ENCODE assay signal across 19 cellular contexts in genomic region chr6:88599561-88599960, GRCh38.
DNase-seq lines count a peak whose midpoint lies in the region; TF ChIP-seq lines count a peak whose summit lies in the region.
"Had no signal": no experiment of that assay in that cellular context is flagged by ENCODE, and none has a peak within 500 bp of the region (broad histone marks: within the 10 kb centered on the region; RNA-seq: fewer than 3 reads in every experiment).

No MANE protein-coding gene starts in this region.

- H4K20me1 ChIP-seq in OCI-LY1 (ENCODE audit: insufficient read depth, low read length): no peaks in the 10 kb centered on the region

- H3K27me3 ChIP-seq in H7 (ENCODE audit: control insufficient read depth, insufficient read depth, low read length) (no peaks in the 10 kb centered on the region), OCI-LY1 (ENCODE audit: insufficient read depth, low read length) (no peaks in the 10 kb centered on the region)
- H3K27me3 ChIP-seq: neural progenitor cell had no signal

- peak overlapping the region; percentile 78 for H3K27ac ChIP-seq in OCI-LY1 (ENCODE audit: low read depth, low read length, poor library complexity, severe bottlenecking)
- H3K27ac ChIP-seq: neural progenitor cell, prostate gland had no signal

- H3K4me1 ChIP-seq in OCI-LY1 (ENCODE audit: insufficient read depth, low read length, severe bottlenecking): peaks cover 20% of the 10 kb centered on the region
- H3K4me1 ChIP-seq: neural progenitor cell, prostate gland had no signal

- DNase-seq in GM12864 (ENCODE audit: low read depth) (no peak), H7 (peak; percentile 69), iPS DF 4.7 (ENCODE audit: extremely low read depth, low spot score) (peak; percentile 14), NCI-H82 treated with DMSO at 0.1 percent for 48 hours (lab: John Stamatoyannopoulos, UW; ENCODE audit: unreplicated experiment) (no peak), hypothalamus (lab: John Stamatoyannopoulos, UW) (no peak), NCI-H1092 (lab: John Stamatoyannopoulos, UW) (no peak), NCI-H510A treated with DMSO at 0.1 percent for 48 hours (lab: John Stamatoyannopoulos, UW) (no peak)
- DNase-seq: activated CD4-positive, alpha-beta memory T cell treated with anti-CD3 and anti-CD28 coated beads, Interleukin-2, amount 10 ng/mL, durations not matched to agents 7 days and 5 days; activated T-cell treated with anti-CD3 and anti-CD28 coated beads, Interleukin-2, amount 50 U/mL, for 24 hours; CD8-positive, alpha-beta memory T cell; Kasumi-1; left cardiac atrium; midbrain; NCI-H1417; NCI-H345; T-cell had no signal

- no peaks in the 10 kb centered on the region for H3K9me3 ChIP-seq in OCI-LY1 (ENCODE audit: low read length)
- H3K9me3 ChIP-seq: prostate gland had no signal

- no peaks in the 10 kb centered on the region for H3F3A ChIP-seq in OCI-LY1 (ENCODE audit: insufficient read depth, low read length)

- no peaks in the 10 kb centered on the region for H3K36me3 ChIP-seq in H7 (replicated peaks; ENCODE audit: control insufficient read depth, insufficient read depth, low read length)
- H3K36me3 ChIP-seq in OCI-LY1 (ENCODE audit: insufficient read depth, low read length): no peaks in the 10 kb centered on the region
- H3K36me3 ChIP-seq: neural progenitor cell, prostate gland had no signal

- H3K9ac ChIP-seq in OCI-LY1 (ENCODE audit: low read length): peak overlapping the region; percentile 36
- H3K9ac ChIP-seq: neural progenitor cell had no signal

- no peaks in the 10 kb centered on the region for H3K79me2 ChIP-seq in OCI-LY1 (ENCODE audit: insufficient read depth, low read length)

- no peak overlapping the region for H2AFZ ChIP-seq in OCI-LY1 (ENCODE audit: low read length)
- H2AFZ ChIP-seq: neural progenitor cell had no signal

- peak overlapping the region; percentile 30 for H3K4me2 ChIP-seq in OCI-LY1 (ENCODE audit: low read length)
- H3K4me2 ChIP-seq: neural progenitor cell had no signal

- no peak overlapping the region for H3K4me3 ChIP-seq in GM12864 (ENCODE audit: low read depth, low read length)
- no peak overlapping the region for H3K4me3 ChIP-seq in H7 (ENCODE audit: insufficient read depth, low read depth, low read length)
- H3K4me3 ChIP-seq in OCI-LY1 (ENCODE audit: low read depth, low read length, poor library complexity, severe bottlenecking): no peak overlapping the region
- H3K4me3 ChIP-seq: neural progenitor cell, prostate gland had no signal

- TF ChIP-seq CTCF in GM12864 (IDR thresholded peaks at IDR 0.05; ENCODE audit: low read depth, low read length, missing control alignments) (peak; percentile 45), OCI-LY1 (IDR thresholded peaks at IDR 0.05; ENCODE audit: low read length) (peak; percentile 80)

- H3K9me2 ChIP-seq in OCI-LY1 (ENCODE audit: low read depth, low read length): no peaks in the 10 kb centered on the region

Comparison
In these comparisons a context has a peak if more than half of its experiments do, and no peak if none do; other contexts are left out.
1. DNase-seq: peak in H7 (single experiment) and iPS DF 4.7 (single experiment); none in GM12864 (single experiment), NCI-H82 treated with DMSO at 0.1 percent for 48 hours (single experiment), hypothalamus (0 of 51), NCI-H1092 (single experiment) and NCI-H510A treated with DMSO at 0.1 percent for 48 hours (single experiment).